Comparison of ENCODE assay signal across 8 cellular contexts in the genomic region with DNA sequence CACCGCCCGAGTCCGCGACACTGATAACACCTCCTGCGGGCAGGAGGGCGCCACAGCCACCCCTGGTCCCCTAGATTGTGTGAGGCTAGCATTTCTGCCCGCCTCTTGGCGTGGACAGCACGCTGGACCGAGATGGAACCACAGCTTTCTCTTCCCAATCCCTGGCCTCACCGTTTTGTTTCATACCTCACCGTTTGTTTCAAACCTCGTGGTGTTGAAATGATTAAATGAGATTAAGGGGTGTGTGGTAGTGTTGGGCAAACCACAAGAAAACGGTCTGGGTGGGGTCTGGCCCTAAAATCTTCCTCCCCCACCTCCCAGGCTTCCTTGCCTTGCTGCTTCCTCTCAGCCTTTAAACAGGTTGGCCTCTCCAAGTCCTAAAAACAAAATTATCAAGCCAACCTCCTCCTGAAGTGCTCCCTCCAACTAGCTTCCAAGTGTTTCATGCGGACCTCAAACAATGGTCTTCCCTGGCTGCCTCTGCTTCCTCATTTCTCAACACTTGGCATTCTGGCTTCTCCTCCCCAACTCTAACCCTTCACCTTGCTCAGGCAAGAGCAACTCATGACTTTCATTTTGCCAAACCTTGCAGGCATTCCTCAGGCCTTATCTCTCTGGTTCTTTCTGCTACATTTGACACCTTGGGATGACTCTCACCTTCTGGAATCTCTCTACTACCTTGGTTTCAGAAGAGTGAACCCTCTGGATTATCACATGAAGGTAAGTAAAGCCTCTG.
DNase-seq lines count a peak whose midpoint lies in the region; ATAC-seq and FAIRE-seq lines count a peak whose summit lies in the region.

No MANE protein-coding gene starts in this region.

- H3K27ac ChIP-seq in layer of hippocampus (ENCODE audit: low read depth, low read length): peak overlapping the region; percentile 73

- peak overlapping the region; percentile 83 for H3K27ac Mint-ChIP-seq in stimulated activated naive CD8-positive, alpha-beta T cell treated with anti-CD3 and anti-CD28 coated beads, Interleukin-15, Interleukin-2, amounts not matched to agents 100 ng/mL and 50 ng/mL, for 24 hours

- peak overlapping the region; percentile 85 for H3K4me3 Mint-ChIP-seq in stimulated activated naive CD8-positive, alpha-beta T cell treated with anti-CD3 and anti-CD28 coated beads, Interleukin-15, Interleukin-2, amounts not matched to agents 100 ng/mL and 50 ng/mL, for 24 hours

- peaks cover 63% of the 10 kb centered on the region for H3K4me1 Mint-ChIP-seq in stimulated activated naive CD8-positive, alpha-beta T cell treated with anti-CD3 and anti-CD28 coated beads, Interleukin-15, Interleukin-2, amounts not matched to agents 100 ng/mL and 50 ng/mL, for 24 hours (ENCODE audit: low read depth)

- no peak for ATAC-seq in stimulated activated naive CD8-positive, alpha-beta T cell treated with anti-CD3 and anti-CD28 coated beads, Interleukin-15, Interleukin-2, amounts not matched to agents 100 U/mL and 50 U/mL, for 24 hours
- ATAC-seq in GM21825 (IDR thresholded peaks at IDR 0.05; ENCODE audit: unreplicated experiment): no peak

- no peaks in the 10 kb centered on the region for H3K27me3 ChIP-seq in layer of hippocampus (ENCODE audit: control insufficient read depth, insufficient read depth, low read length)

- peaks cover 5% of the 10 kb centered on the region for H3K27me3 Mint-ChIP-seq in stimulated activated naive CD8-positive, alpha-beta T cell treated with anti-CD3 and anti-CD28 coated beads, Interleukin-15, Interleukin-2, amounts not matched to agents 100 ng/mL and 50 ng/mL, for 24 hours

- DNase-seq in stimulated activated naive CD8-positive, alpha-beta T cell treated with anti-CD3 and anti-CD28 coated beads, Interleukin-15, Interleukin-2, amounts not matched to agents 100 U/mL and 50 U/mL, for 24 hours: no peak
- DNase-seq in activated T-helper 9 cell treated with anti-CD3 and anti-CD28 coated beads, Interleukin-2, amount 50 U/mL, for 16 hours (ENCODE audit: low read depth): peak; percentile 3
- peak; percentile 35 for DNase-seq in urothelium cell line (ENCODE audit: low spot score)
- no peak for DNase-seq in superior temporal gyrus (ENCODE audit: extremely low spot score)
- no peak for DNase-seq in NK-92 treated with Interleukin-12 subunit alpha and Interleukin-12 subunit beta, amount 100 ng/mL, for 24 hours (lab: John Stamatoyannopoulos, UW)

- H3K36me3 Mint-ChIP-seq in stimulated activated naive CD8-positive, alpha-beta T cell treated with anti-CD3 and anti-CD28 coated beads, Interleukin-15, Interleukin-2, amounts not matched to agents 100 ng/mL and 50 ng/mL, for 24 hours (ENCODE audit: low read depth): peaks cover 13% of the 10 kb centered on the region

- H3K9me3 Mint-ChIP-seq in stimulated activated naive CD8-positive, alpha-beta T cell treated with anti-CD3 and anti-CD28 coated beads, Interleukin-15, Interleukin-2, amounts not matched to agents 100 ng/mL and 50 ng/mL, for 24 hours: no peaks in the 10 kb centered on the region

- FAIRE-seq in urothelium cell line (lab: Jason Lieb, UNC): no peak

Comparison
In these comparisons a context has a peak if more than half of its experiments do, and no peak if none do; other contexts are left out.
1. DNase-seq: peak in activated T-helper 9 cell treated with anti-CD3 and anti-CD28 coated beads, Interleukin-2, amount 50 U/mL, for 16 hours (single experiment) and urothelium cell line (single experiment); none in stimulated activated naive CD8-positive, alpha-beta T cell treated with anti-CD3 and anti-CD28 coated beads, Interleukin-15, Interleukin-2, amounts not matched to agents 100 U/mL and 50 U/mL, for 24 hours (single experiment), superior temporal gyrus (single experiment) and NK-92 treated with Interleukin-12 subunit alpha and Interleukin-12 subunit beta, amount 100 ng/mL, for 24 hours (single experiment).